In genomic region chr5:1666812-1667588, GRCh38 we compare ENCODE assay signal across 8 cellular contexts.
DNase-seq lines count a peak whose midpoint lies in the region; ATAC-seq lines count a peak whose summit lies in the region.

No MANE protein-coding gene starts in this region.

- H3K4me3 ChIP-seq in adipocyte (ENCODE audit: low read length): no peak overlapping the region
- peak overlapping the region; percentile 24 for H3K4me3 ChIP-seq in iPS-11a (ENCODE audit: low read depth, low read length)

- H3K9ac ChIP-seq in adipocyte (ENCODE audit: low read length): no peak overlapping the region

- DNase-seq in NCI-H345 (lab: John Stamatoyannopoulos, UW) (peak; percentile 68), NCI-H345 treated with DMSO at 0.1 percent for 48 hours (lab: John Stamatoyannopoulos, UW; ENCODE audit: unreplicated experiment) (no peak), NCI-H2227 (lab: John Stamatoyannopoulos, UW; ENCODE audit: unreplicated experiment) (peak; percentile 92), adipocyte (ENCODE audit: low read depth) (peak; percentile 4)
- DNase-seq in stimulated activated CD8-positive, alpha-beta memory T cell treated with anti-CD3 and anti-CD28 coated beads, Interleukin-7, amount 100 ng/mL, for 1 hour (ENCODE audit: low read depth in 2 of 2): peak; percentile 14 to 18

- H3K27me3 ChIP-seq in adipocyte (replicated peaks; ENCODE audit: control insufficient read depth, insufficient read depth, low read length): peaks cover 60% of the 10 kb centered on the region

- no peaks in the 10 kb centered on the region for H3K4me1 ChIP-seq in adipocyte (ENCODE audit: control insufficient read depth, insufficient read depth, low read length)

- no peaks in the 10 kb centered on the region for H3K9me3 ChIP-seq in adipocyte (ENCODE audit: control insufficient read depth, low read length)

- H3K36me3 ChIP-seq in adipocyte (ENCODE audit: control insufficient read depth, insufficient read depth, low read length, severe bottlenecking): no peaks in the 10 kb centered on the region

- ATAC-seq in GM19324 (IDR thresholded peaks at IDR 0.05; ENCODE audit: low FRiP score, unreplicated experiment): no peak
- no peak for ATAC-seq in HG02798 (IDR thresholded peaks at IDR 0.05; ENCODE audit: poor library complexity, unreplicated experiment)
